In genomic region chr9:73153793-73154227, GRCh38 we compare ENCODE assay signal across 8 cellular contexts. TPM values are rescaled to one million over a fixed set of nuclear protein-coding genes. Genes with fewer than 3 reads are reported as not detected.
A peak's percentile ranks its signal among the peaks of the same experiment; 100 is the strongest.
DNase-seq lines count a peak whose midpoint lies in the region; ATAC-seq and TF ChIP-seq lines count a peak whose summit lies in the region.

No MANE protein-coding gene starts in this region.

- H2BK5ac ChIP-seq in neuronal stem cell (ENCODE audit: low read length): no peak overlapping the region

- TF ChIP-seq CTCF in NB4 (IDR thresholded peaks at IDR 0.05; ENCODE audit: low read depth, low read length): no peak
- TF ChIP-seq CTCF in WERI-Rb-1 (IDR thresholded peaks at IDR 0.05; ENCODE audit: low read depth, low read length): no peak

- no peak overlapping the region for H2AK5ac ChIP-seq in neuronal stem cell (ENCODE audit: low read depth, low read length)

- H4K8ac ChIP-seq in neuronal stem cell (ENCODE audit: low read depth, low read length): no peak overlapping the region

- H3K4me1 Mint-ChIP-seq in CD4-positive, CD25-positive, alpha-beta regulatory T cell: peaks cover 38 to 60% (median 49%) of the 10 kb centered on the region in 4 donors
- peaks cover 25 to 82% (median 72%) of the 10 kb centered on the region in 4 donors for H3K4me1 Mint-ChIP-seq in naive thymus-derived CD8-positive, alpha-beta T cell

- no peaks in the 10 kb centered on the region for H3K27me3 Mint-ChIP-seq in CD4-positive, CD25-positive, alpha-beta regulatory T cell
- no peaks in the 10 kb centered on the region for H3K27me3 Mint-ChIP-seq in naive thymus-derived CD8-positive, alpha-beta T cell

- WGBS in neuronal stem cell (ENCODE audit: extremely low coverage in 2 of 2, insufficient read length in 2 of 2, insufficient replicate concordance in 1 of 2), 2 donors: no CpG with 5 or more reads among the region's 4 CpGs

- no peaks in the 10 kb centered on the region for H3K36me3 Mint-ChIP-seq in CD4-positive, CD25-positive, alpha-beta regulatory T cell
- H3K36me3 Mint-ChIP-seq in naive thymus-derived CD8-positive, alpha-beta T cell: peaks cover 0 to 10% (median 3%) of the 10 kb centered on the region in 3 donors

- peaks cover 33% of the 10 kb centered on the region for H3K4me1 ChIP-seq in CD4-positive, CD25-positive, alpha-beta regulatory T cell (ENCODE audit: control insufficient read depth, insufficient read depth, low read length, poor library complexity, severe bottlenecking)
- peaks cover 0 to 16% of the 10 kb centered on the region in 2 donors for H3K4me1 ChIP-seq in neuronal stem cell (ENCODE audit: control insufficient read depth in 2 of 2, insufficient read depth in 1 of 2, low read depth in 1 of 2, low read length in 2 of 2)

- no peaks in the 10 kb centered on the region for H3K9me3 ChIP-seq in CD4-positive, CD25-positive, alpha-beta regulatory T cell (ENCODE audit: control insufficient read depth in 2 of 2, low read length in 2 of 2)
- H3K9me3 ChIP-seq in neuronal stem cell (replicated peaks in 1 of 2; ENCODE audit: control insufficient read depth in 2 of 2, insufficient read depth in 1 of 2, low read depth in 1 of 2, low read length in 2 of 2): no peaks in the 10 kb centered on the region
- H3K9me3 ChIP-seq in WERI-Rb-1 (ENCODE audit: severe bottlenecking): no peaks in the 10 kb centered on the region

- no peak overlapping the region for H2AFZ ChIP-seq in neuronal stem cell (ENCODE audit: low read length)

- peak overlapping the region; percentile 54 to 82 (median 74) for H3K4me3 Mint-ChIP-seq in CD4-positive, CD25-positive, alpha-beta regulatory T cell
- peak overlapping the region; percentile 72 to 94 (median 84) for H3K4me3 Mint-ChIP-seq in naive thymus-derived CD8-positive, alpha-beta T cell

- H3K36me3 ChIP-seq in CD4-positive, CD25-positive, alpha-beta regulatory T cell (ENCODE audit: control insufficient read depth, insufficient read depth, low read length): no peaks in the 10 kb centered on the region
- H3K36me3 ChIP-seq in neuronal stem cell (replicated peaks in 1 of 2; ENCODE audit: control insufficient read depth in 2 of 2, insufficient read depth in 2 of 2, low read length in 2 of 2): no peaks in the 10 kb centered on the region
- no peaks in the 10 kb centered on the region for H3K36me3 ChIP-seq in WERI-Rb-1

- no peak overlapping the region for H2BK120ac ChIP-seq in neuronal stem cell (ENCODE audit: low read depth, low read length)

- no peaks in the 10 kb centered on the region for H3K9me3 Mint-ChIP-seq in CD4-positive, CD25-positive, alpha-beta regulatory T cell
- no peaks in the 10 kb centered on the region for H3K9me3 Mint-ChIP-seq in naive thymus-derived CD8-positive, alpha-beta T cell

- H3K18ac ChIP-seq in neuronal stem cell (ENCODE audit: low read length): no peak overlapping the region

- no peaks in the 10 kb centered on the region for H3K27me3 ChIP-seq in CD4-positive, CD25-positive, alpha-beta regulatory T cell (ENCODE audit: control insufficient read depth, insufficient read depth, low read length)
- H3K27me3 ChIP-seq in neuronal stem cell (ENCODE audit: control insufficient read depth in 3 of 3, insufficient read depth in 3 of 3, low read depth in 1 of 3, low read length in 3 of 3): no peaks in the 10 kb centered on the region
- no peaks in the 10 kb centered on the region for H3K27me3 ChIP-seq in WERI-Rb-1 (ENCODE audit: insufficient read depth, low read depth, severe bottlenecking)

- POLR2A ChIA-PET in naive thymus-derived CD8-positive, alpha-beta T cell (lab: Charles Lee): interaction anchor here (3.3 kb wide), 1 partner anchor 22 kb away, joined by 15 read pairs; no protein-coding TSS in a partner anchor

- no peak overlapping the region for H3K14ac ChIP-seq in neuronal stem cell (ENCODE audit: low read length)

- no peak overlapping the region for H3K4ac ChIP-seq in neuronal stem cell (ENCODE audit: low read length)

- no peak overlapping the region for H2BK12ac ChIP-seq in neuronal stem cell (ENCODE audit: low read length)

- H3K9ac ChIP-seq in neuronal stem cell (ENCODE audit: low read depth, low read length, poor library complexity): no peak overlapping the region

- H2BK15ac ChIP-seq in neuronal stem cell (ENCODE audit: low read length): no peak overlapping the region

- no peak for TF ChIP-seq POLR2A in NB4 (IDR thresholded peaks at IDR 0.05; ENCODE audit: extremely low read depth, insufficient read length)

- no peak overlapping the region for H4K91ac ChIP-seq in neuronal stem cell (ENCODE audit: low read depth, low read length, poor library complexity)

- H3K4me3 ChIP-seq in CD4-positive, CD25-positive, alpha-beta regulatory T cell (ENCODE audit: low read depth, low read length): peak overlapping the region; percentile 76
- H3K4me3 ChIP-seq in NB4 (ENCODE audit: low read depth, low read length) (peak overlapping the region; percentile 78), neuronal stem cell (ENCODE audit: low read length in 2 of 2) (no peak overlapping the region), WERI-Rb-1 (ENCODE audit: low read depth, low read length) (no peak overlapping the region)

- ATAC-seq in CD4-positive, CD25-positive, alpha-beta regulatory T cell (ENCODE audit: low read depth in 2 of 2): no peak
- no peak for ATAC-seq in naive thymus-derived CD8-positive, alpha-beta T cell
- ATAC-seq in GM21619 (IDR thresholded peaks at IDR 0.05; ENCODE audit: unreplicated experiment): no peak

- no peak overlapping the region for H3K23ac ChIP-seq in neuronal stem cell (ENCODE audit: low read depth, low read length, poor library complexity)

- no peaks in the 10 kb centered on the region for H3K79me1 ChIP-seq in neuronal stem cell (ENCODE audit: low read depth, low read length)

- peak overlapping the region; percentile 76 for H3K27ac ChIP-seq in CD4-positive, CD25-positive, alpha-beta regulatory T cell (ENCODE audit: insufficient read depth, low read length, poor library complexity, severe bottlenecking)
- H3K27ac ChIP-seq in neuronal stem cell (replicated peaks; ENCODE audit: low read length): no peak overlapping the region
- no peak overlapping the region for H3K27ac ChIP-seq in WERI-Rb-1

- no peak overlapping the region for H3K4me2 ChIP-seq in neuronal stem cell (ENCODE audit: insufficient read depth, low read length, poor library complexity, severe bottlenecking)

- H3K27ac Mint-ChIP-seq in CD4-positive, CD25-positive, alpha-beta regulatory T cell: peak overlapping the region; percentile 83 to 98 (median 94)
- peak overlapping the region; percentile 88 to 99 (median 94) for H3K27ac Mint-ChIP-seq in naive thymus-derived CD8-positive, alpha-beta T cell

- no peak for DNase-seq in CD4-positive, CD25-positive, alpha-beta regulatory T cell
- DNase-seq in NB4 (ENCODE audit: low read depth): peak; percentile 45
- DNase-seq in dedifferentiated amniotic fluid mesenchymal stem cell (ENCODE audit: extremely low spot score): peak; percentile 51
- no peak for DNase-seq in naive thymus-derived CD8-positive, alpha-beta T cell
- DNase-seq in neuronal stem cell (ENCODE audit: low spot score): no peak
- no peak for DNase-seq in WERI-Rb-1
- no peak for DNase-seq in NCI-H2196 (lab: John Stamatoyannopoulos, UW; ENCODE audit: unreplicated experiment)

RNA-seq across cellular contexts. Expression of gene ANXA1, which starts 2.1 kb away (rescaled TPM):
- total RNA-seq in CD4-positive, CD25-positive, alpha-beta regulatory T cell: 274 TPM
- 100 to 1,000 TPM in 1 of 4 donors, 10 to 100 TPM in 3; 50.7 to 107 (median 71.9) TPM for polyA plus RNA-seq in CD4-positive, CD25-positive, alpha-beta regulatory T cell
- total RNA-seq in naive thymus-derived CD8-positive, alpha-beta T cell: 10 to 100 TPM; 89.4 to 91.7 TPM
- polyA plus RNA-seq in naive thymus-derived CD8-positive, alpha-beta T cell: 100 to 1,000 TPM in 1 of 3 donors, 10 to 100 TPM in 2; 33.9 to 239 (median 59.4) TPM
- polyA plus RNA-seq in neuronal stem cell (2013, experiment 1 of 2): 9.0 TPM
- 9.4 TPM for polyA plus RNA-seq in neuronal stem cell (2013, experiment 2 of 2)

Comparison
In these comparisons a context has a peak if more than half of its experiments do, and no peak if none do; other contexts are left out.
1. DNase-seq: peak in NB4 (single experiment) and dedifferentiated amniotic fluid mesenchymal stem cell (single experiment); none in CD4-positive, CD25-positive, alpha-beta regulatory T cell (0 of 3), naive thymus-derived CD8-positive, alpha-beta T cell (0 of 10), neuronal stem cell (single experiment), WERI-Rb-1 (single experiment) and NCI-H2196 (single experiment).
2. H3K4me3 ChIP-seq: peak in CD4-positive, CD25-positive, alpha-beta regulatory T cell (single experiment) and NB4 (single experiment); none in neuronal stem cell (0 of 2) and WERI-Rb-1 (single experiment).